In the genomic region with DNA sequence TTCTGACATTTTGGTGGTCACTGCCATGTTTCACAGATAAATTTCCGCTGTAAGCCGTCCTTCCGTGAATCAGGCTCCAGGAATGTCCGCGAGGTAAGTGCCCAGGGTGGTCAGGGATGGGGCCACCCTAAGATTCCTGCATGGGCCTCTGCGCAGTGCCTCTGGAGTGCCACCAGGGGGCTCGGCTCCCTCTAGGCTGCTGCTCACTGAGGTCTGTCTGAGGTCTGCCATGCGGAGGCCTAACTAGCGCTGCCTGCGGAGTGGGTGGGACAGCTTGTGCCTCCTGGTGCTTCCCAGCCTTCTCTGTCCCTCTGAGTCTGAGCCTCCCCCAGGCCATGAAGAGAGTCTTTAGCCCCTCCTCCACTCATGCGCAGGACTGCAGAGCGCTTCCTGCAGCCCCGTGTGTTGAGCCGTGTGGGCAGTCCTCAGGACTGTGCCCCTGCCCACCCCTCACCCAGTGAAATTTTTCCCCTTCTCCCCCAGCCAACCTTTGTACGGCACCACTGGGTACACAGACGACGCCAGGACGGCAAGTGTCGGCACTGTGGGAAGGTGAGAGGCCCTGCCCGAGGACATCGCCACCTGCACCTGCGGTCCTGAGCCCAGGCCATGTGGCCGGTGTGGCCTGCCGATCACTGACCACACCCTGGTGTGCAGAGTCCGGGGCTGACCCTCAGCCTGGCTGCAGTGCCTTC, we compare ENCODE assay signal across 8 cellular contexts. TPM values are rescaled to one million over a fixed set of nuclear protein-coding genes. Genes with fewer than 3 reads are reported as not detected.
DNase-seq lines count a peak whose midpoint lies in the region; ATAC-seq, FAIRE-seq and TF ChIP-seq lines count a peak whose summit lies in the region.

No MANE protein-coding gene starts in this region.

- in situ Hi-C loops in K562 (cut with MboI): no loop called here

- no peak overlapping the region for H3K4me3 ChIP-seq in Jurkat, Clone E6-1 (ENCODE audit: low read length)
- no peak overlapping the region for H3K4me3 ChIP-seq in K562
- H3K4me3 ChIP-seq in kidney epithelial cell (ENCODE audit: low read depth, low read length): no peak overlapping the region

- H3K79me2 ChIP-seq in K562 (ENCODE audit: control insufficient read depth, insufficient read depth, low read length): no peaks in the 10 kb centered on the region

- DNase-seq in AG20443 (ENCODE audit: low spot score) (peak; percentile 87), GM18507 (ENCODE audit: extremely low spot score, insufficient read length, low read depth) (no peak), SW 1271 (lab: John Stamatoyannopoulos, UW) (peak; percentile 66 to 77), K562 (ENCODE audit: extremely low read depth in 1 of 4, low spot score in 3 of 4) (peak; percentile 71 to 80 (median 76)), kidney epithelial cell (ENCODE audit: low read depth) (no peak), GM19240 (ENCODE audit: insufficient read length, low spot score) (no peak)
- DNase-seq in Jurkat, Clone E6-1 (ENCODE audit: low read depth, low spot score): peak; percentile 54
- peak; percentile 73 for DNase-seq in stimulated activated naive CD8-positive, alpha-beta T cell treated with anti-CD3 and anti-CD28 coated beads, Interleukin-15, Interleukin-2, amounts not matched to agents 100 U/mL and 50 U/mL, for 24 hours

- peak overlapping the region in 1 of 2 experiments; percentile 65; a peak in 2 of 4 replicates for H3K9ac ChIP-seq in K562 (ENCODE audit: insufficient read depth in 1 of 2, low read depth in 2 of 2, low read length in 2 of 2)

- no peak overlapping the region for H3K4me2 ChIP-seq in K562 (ENCODE audit: insufficient read depth, low read length)

- TF ChIP-seq EP300 in K562 (IDR thresholded peaks at IDR 0.05; ENCODE audit: low read length): no peak

- POLR2A ChIA-PET in K562 (lab: Yijun Ruan, JAX): interaction anchor here (0.5 to 1.1 kb wide), 3 partner anchors 22 to 1184 kb away, joined by 3 to 4 read pairs (median 3); partner anchors contain the start of gene CHRM4

- peak in 1 of 2 experiments; percentile 68; a peak in 3 of 4 replicates for TF ChIP-seq RAD21 in K562 (CRISPR knock-in tag; conservative IDR thresholded peaks at IDR 0.05 in 1 of 2, IDR thresholded peaks at IDR 0.05 in 1 of 2)

- no peak overlapping the region for H2AFZ ChIP-seq in K562 (ENCODE audit: low read depth, low read length)

- FAIRE-seq in GM18507 (lab: Jason Lieb, UNC) (peak; percentile 88), K562 (lab: Jason Lieb, UNC) (peak; percentile 94)

- no TSS peak for BruUV-seq in K562 (replicated peaks; lab: Mats Ljungman, UMichigan)

- peak; percentile 85 for ATAC-seq in K562
- peak; percentile 71 for ATAC-seq in stimulated activated naive CD8-positive, alpha-beta T cell treated with anti-CD3 and anti-CD28 coated beads, Interleukin-15, Interleukin-2, amounts not matched to agents 100 U/mL and 50 U/mL, for 24 hours

- H4K20me1 ChIP-seq in K562 (replicated peaks; ENCODE audit: control insufficient read depth, insufficient read depth, low read length): no peaks in the 10 kb centered on the region; the same call in none of the 2 replicates

- H3K27ac ChIP-seq in K562 (ENCODE audit: extremely low read depth, low read depth, low read length): no peak overlapping the region

- TF ChIP-seq CTCF in K562 (IDR thresholded peaks at IDR 0.05 in 2 of 3, conservative IDR thresholded peaks at IDR 0.05 in 1 of 3; ENCODE audit: insufficient read depth in 2 of 3, low read depth in 1 of 3, low read length in 3 of 3): peak; percentile 82 to 94 (median 92)
- peak; percentile 99 for TF ChIP-seq CTCF in kidney epithelial cell (IDR thresholded peaks at IDR 0.05; ENCODE audit: insufficient read depth, low read length, poor library complexity, severe bottlenecking)

- no peaks in the 10 kb centered on the region for H3K9me3 ChIP-seq in K562 (replicated peaks; ENCODE audit: control insufficient read depth, insufficient read depth, low read depth, low read length)

- H3K27me3 ChIP-seq in K562 (ENCODE audit: control insufficient read depth in 2 of 2, insufficient read depth in 2 of 2, low read length in 2 of 2) (no peaks in the 10 kb centered on the region), kidney epithelial cell (ENCODE audit: control insufficient read depth, insufficient read depth, low read length) (no peaks in the 10 kb centered on the region)

- peaks cover 3% of the 10 kb centered on the region for H3K9me1 ChIP-seq in K562 (ENCODE audit: control insufficient read depth, insufficient read depth, low read length)

- peaks cover 71% of the 10 kb centered on the region; the same call in 2 of the 3 replicates for H3K36me3 ChIP-seq in K562 (ENCODE audit: control insufficient read depth, insufficient read depth, low read length)
- peaks cover 1% of the 10 kb centered on the region for H3K36me3 ChIP-seq in kidney epithelial cell (ENCODE audit: control insufficient read depth, insufficient read depth, low read length)

- intact Hi-C loops in K562 (cut with micrococcal nuclease): loop anchor here (5.0 kb wide), 2 partner anchors 52 to 122 kb away; no protein-coding TSS in a partner anchor

- TF ChIP-seq POLR2A in K562 (conservative IDR thresholded peaks at IDR 0.05): no peak

- CTCF ChIA-PET in K562 (lab: Yijun Ruan, JAX; ENCODE audit: low intra/inter-chr PET ratio): interaction anchor here (1.2 to 1.3 kb wide), 2 partner anchors 18 to 168 kb away, joined by 6 read pairs; no protein-coding TSS in a partner anchor

- 65% methylated on average over 24 of the region's 25 CpGs for WGBS in K562 (ENCODE audit: insufficient coverage, low coverage, missing lambda C conversion rate)

- peaks cover 6 to 46% of the 10 kb centered on the region in 2 experiments for H3K4me1 ChIP-seq in K562 (replicated peaks in 1 of 2; ENCODE audit: control insufficient read depth in 2 of 2, insufficient read depth in 2 of 2, low read length in 2 of 2)

RNA-seq across cellular contexts. Expression of gene MDK, which starts 11.9 kb away (rescaled TPM):
- polyA plus RNA-seq in Jurkat, Clone E6-1 (2012; ENCODE audit: insufficient read depth, insufficient read length): 23.2 TPM
- 91.4 and 271 TPM in 2 replicates for total RNA-seq in K562 (2011; cell fraction: chromatin; rRNA removed; ENCODE audit: low replicate concordance)
- 402 and 460 TPM in 2 replicates for total RNA-seq in K562 (2011; cell fraction: nucleolus; rRNA removed)
- total RNA-seq in K562 (2011; cell fraction: nucleoplasm; rRNA removed): 333 and 334 TPM in 2 replicates
- total RNA-seq in K562 (2014; rRNA removed) (478 and 553 TPM in 2 replicates), K562 (2014; rRNA removed; fragmentation: Illumina TruSeq; extraction: Trizol) (91.5 and 123 TPM in 2 replicates), K562 (2015; rRNA removed; fragmentation: Illumina TruSeq; extraction: Trizol) (269 and 279 TPM in 2 replicates), K562 (2021) (396 and 429 TPM in 2 replicates), kidney epithelial cell (756 and 805 TPM in 2 replicates)
- polyA plus RNA-seq in K562 (2011; rRNA removed) (343 and 350 TPM in 2 replicates), K562 (2014; fragmentation: Illumina TruSeq; extraction: Trizol) (661 and 667 TPM in 2 replicates), K562 (2014; fragmentation: Nextera tagmentation; extraction: Ambion mirVana) (10 to 100 TPM; 20.7 to 61.7 TPM), K562 (2014; rRNA removed) (700 and 703 TPM in 2 replicates)
- polyA plus RNA-seq in K562 (2011; cell fraction: cytosol; rRNA removed): 540 and 788 TPM in 2 replicates
- polyA plus RNA-seq in K562 (2011; cell fraction: nucleus; rRNA removed): 206 and 271 TPM in 2 replicates
- polyA plus RNA-seq in K562 (2012): 413 and 460 TPM in 2 replicates
- polyA minus RNA-seq in K562 (2011; rRNA and poly(A)+ RNA removed): 33.7 and 59.6 TPM in 2 replicates
- 108 and 146 TPM in 2 replicates for polyA minus RNA-seq in K562 (2011; cell fraction: cytosol; rRNA and poly(A)+ RNA removed)
- 24.1 and 38.4 TPM in 2 replicates for polyA minus RNA-seq in K562 (2011; cell fraction: nucleus; rRNA and poly(A)+ RNA removed)

RNA-seq across cellular contexts. Expression of gene CHRM4, which starts 22.0 kb away (rescaled TPM):
- not detected for polyA plus RNA-seq in Jurkat, Clone E6-1 (2012; ENCODE audit: insufficient read depth, insufficient read length)
- 1.0 and 3.7 TPM in 2 replicates for total RNA-seq in K562 (2011; cell fraction: chromatin; rRNA removed; ENCODE audit: low replicate concordance)
- 1.6 and 4.0 TPM in 2 replicates for total RNA-seq in K562 (2011; cell fraction: nucleolus; rRNA removed)
- total RNA-seq in K562 (2011; cell fraction: nucleoplasm; rRNA removed): 1.2 TPM in 2 replicates
- total RNA-seq in K562 (2014; rRNA removed) (0.73 and 1.3 TPM in 2 replicates), K562 (2014; rRNA removed; fragmentation: Illumina TruSeq; extraction: Trizol) (0.19 and 0.22 TPM in 2 replicates), K562 (2015; rRNA removed; fragmentation: Illumina TruSeq; extraction: Trizol) (0.22 and 0.49 TPM in 2 replicates), K562 (2021) (0.89 and 1.0 TPM in 2 replicates), kidney epithelial cell (0.27 and 0.29 TPM in 2 replicates)
- polyA plus RNA-seq in K562 (2011; rRNA removed) (0.62 and 0.74 TPM in 2 replicates), K562 (2014; fragmentation: Illumina TruSeq; extraction: Trizol) (0.40 and 0.76 TPM in 2 replicates), K562 (2014; fragmentation: Nextera tagmentation; extraction: Ambion mirVana) (not detected), K562 (2014; rRNA removed) (0.33 and 0.58 TPM in 2 replicates)
- 0.84 and 2.3 TPM in 2 replicates for polyA plus RNA-seq in K562 (2011; cell fraction: cytosol; rRNA removed)
- polyA plus RNA-seq in K562 (2011; cell fraction: nucleus; rRNA removed): 0.60 and 1.5 TPM in 2 replicates
- polyA plus RNA-seq in K562 (2012): 0.35 and 0.68 TPM in 2 replicates
- polyA minus RNA-seq in K562 (2011; rRNA and poly(A)+ RNA removed): 0.42 and 1.1 TPM in 2 replicates
- 1.6 TPM in 1 of 2 replicates, not detected in the other for polyA minus RNA-seq in K562 (2011; cell fraction: cytosol; rRNA and poly(A)+ RNA removed)
- polyA minus RNA-seq in K562 (2011; cell fraction: nucleus; rRNA and poly(A)+ RNA removed): 0.89 and 2.6 TPM in 2 replicates

RNA-seq across cellular contexts. Expression of gene DGKZ, which starts 22.3 kb away (rescaled TPM):
- polyA plus RNA-seq in Jurkat, Clone E6-1 (2012; ENCODE audit: insufficient read depth, insufficient read length): 134 TPM
- 71.0 and 248 TPM in 2 replicates for total RNA-seq in K562 (2011; cell fraction: chromatin; rRNA removed; ENCODE audit: low replicate concordance)
- total RNA-seq in K562 (2011; cell fraction: nucleolus; rRNA removed): 153 and 166 TPM in 2 replicates
- 88.0 and 98.6 TPM in 2 replicates for total RNA-seq in K562 (2011; cell fraction: nucleoplasm; rRNA removed)
- total RNA-seq in K562 (2014; rRNA removed) (78.5 and 108 TPM in 2 replicates), K562 (2014; rRNA removed; fragmentation: Illumina TruSeq; extraction: Trizol) (10.9 and 13.6 TPM in 2 replicates), K562 (2015; rRNA removed; fragmentation: Illumina TruSeq; extraction: Trizol) (44.2 and 47.5 TPM in 2 replicates), K562 (2021) (87.8 and 100 TPM in 2 replicates), kidney epithelial cell (69.6 and 95.7 TPM in 2 replicates)
- polyA plus RNA-seq in K562 (2011; rRNA removed) (28.2 and 49.4 TPM in 2 replicates), K562 (2014; fragmentation: Illumina TruSeq; extraction: Trizol) (48.8 and 66.2 TPM in 2 replicates), K562 (2014; fragmentation: Nextera tagmentation; extraction: Ambion mirVana) (under 1 TPM; 0.51 to 0.71 TPM), K562 (2014; rRNA removed) (73.5 and 77.9 TPM in 2 replicates)
- polyA plus RNA-seq in K562 (2011; cell fraction: cytosol; rRNA removed): 55.4 and 121 TPM in 2 replicates
- 203 and 295 TPM in 2 replicates for polyA plus RNA-seq in K562 (2011; cell fraction: nucleus; rRNA removed)
- polyA plus RNA-seq in K562 (2012): 64.0 and 103 TPM in 2 replicates
- 18.5 and 28.5 TPM in 2 replicates for polyA minus RNA-seq in K562 (2011; rRNA and poly(A)+ RNA removed)
- 53.9 and 65.8 TPM in 2 replicates for polyA minus RNA-seq in K562 (2011; cell fraction: cytosol; rRNA and poly(A)+ RNA removed)
- polyA minus RNA-seq in K562 (2011; cell fraction: nucleus; rRNA and poly(A)+ RNA removed): 59.1 and 64.5 TPM in 2 replicates

Comparison
In these comparisons a context has a peak if more than half of its experiments do, and no peak if none do; other contexts are left out.
1. DNase-seq: peak in AG20443 (single experiment), Jurkat, Clone E6-1 (single experiment), SW 1271 (2 of 2), K562 (4 of 4) and stimulated activated naive CD8-positive, alpha-beta T cell treated with anti-CD3 and anti-CD28 coated beads, Interleukin-15, Interleukin-2, amounts not matched to agents 100 U/mL and 50 U/mL, for 24 hours (single experiment); none in GM18507 (single experiment), kidney epithelial cell (single experiment) and GM19240 (single experiment).